In the genomic region with DNA sequence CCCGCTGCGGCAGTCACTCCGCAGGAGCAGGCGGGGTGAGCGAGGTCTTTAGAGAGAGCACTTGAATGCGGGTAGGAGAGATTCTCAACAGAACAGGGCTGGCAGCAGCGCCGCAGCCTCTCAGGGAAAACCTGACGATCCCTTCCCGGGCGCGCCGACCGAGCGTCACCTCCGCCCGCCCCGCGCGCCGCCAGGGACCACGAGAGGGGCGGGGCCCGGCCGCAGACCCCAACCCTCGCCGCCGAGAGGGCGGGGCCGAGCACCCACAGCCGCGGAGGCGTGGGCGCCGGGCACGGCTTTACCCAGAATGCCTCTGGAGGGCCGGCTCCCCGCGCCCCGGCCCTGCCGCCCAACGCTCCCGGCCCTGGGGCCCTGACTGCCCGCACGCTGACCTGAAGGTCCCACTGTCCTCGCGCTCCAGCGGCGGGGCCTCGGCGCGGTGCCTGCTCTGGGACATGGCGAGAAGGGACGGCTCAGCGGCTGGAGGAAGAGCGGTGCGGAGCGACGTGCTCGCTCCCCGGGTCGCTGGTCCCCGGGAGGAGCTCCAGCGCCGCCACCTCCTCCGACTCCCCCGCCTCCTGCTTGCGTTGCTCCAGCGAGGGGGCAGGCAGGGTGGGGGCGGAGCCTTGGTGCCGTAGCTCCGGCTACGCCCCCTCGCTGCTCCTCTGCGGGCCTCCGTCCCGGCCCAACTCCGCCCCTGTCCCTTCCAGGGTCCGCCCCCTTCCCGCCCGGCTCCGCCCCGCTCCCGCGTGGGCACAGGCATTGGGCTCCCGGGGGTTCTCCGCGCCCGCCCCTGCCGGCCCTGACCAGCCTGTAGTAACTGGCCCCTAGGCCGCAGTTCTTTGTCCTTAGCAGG, we compare ENCODE assay signal across 8 cellular contexts. TPM values are rescaled to one million over a fixed set of nuclear protein-coding genes. Genes with fewer than 3 reads are reported as not detected.
DNase-seq lines count a peak whose midpoint lies in the region; ATAC-seq and TF ChIP-seq lines count a peak whose summit lies in the region.

A gene with protein sequence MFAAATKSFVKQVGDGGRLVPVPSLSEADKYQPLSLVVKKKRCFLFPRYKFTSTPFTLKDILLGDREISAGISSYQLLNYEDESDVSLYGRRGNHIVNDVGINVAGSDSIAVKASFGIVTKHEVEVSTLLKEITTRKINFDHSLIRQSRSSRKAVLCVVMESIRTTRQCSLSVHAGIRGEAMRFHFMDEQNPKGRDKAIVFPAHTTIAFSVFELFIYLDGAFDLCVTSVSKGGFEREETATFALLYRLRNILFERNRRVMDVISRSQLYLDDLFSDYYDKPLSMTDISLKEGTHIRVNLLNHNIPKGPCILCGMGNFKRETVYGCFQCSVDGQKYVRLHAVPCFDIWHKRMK (plus strand): TSS at position 805 of the 856 bp plus-strand sequence. CDS start 2,032 bp downstream, outside the sequence.
A gene (minus strand): TSS at position 602 of the 856 bp plus-strand sequence. CDS start 145 bp downstream, at position 457.

- H3K36me3 ChIP-seq in kidney epithelial cell (ENCODE audit: control insufficient read depth, insufficient read depth, low read length): no peaks in the 10 kb centered on the region

- H3K4me3 ChIP-seq in kidney epithelial cell (ENCODE audit: low read depth, low read length): peak within 1 kb of the TSS; percentile 94

- no peak for TF ChIP-seq CTCF in kidney epithelial cell (IDR thresholded peaks at IDR 0.05; ENCODE audit: insufficient read depth, low read length, poor library complexity, severe bottlenecking)

- no peaks in the 10 kb centered on the region for H3K27me3 ChIP-seq in kidney epithelial cell (ENCODE audit: control insufficient read depth, insufficient read depth, low read length)

- peak; percentile 95 for TF ChIP-seq POLR2A in GM19193 (IDR thresholded peaks at IDR 0.05; ENCODE audit: extremely low read depth, insufficient read depth, insufficient read length)

- DNase-seq in Ammon's horn (ENCODE audit: low spot score) (peak; percentile 99), NCI-H460 (ENCODE audit: extremely low read depth, low read depth) (peak; percentile 96), cerebellum (ENCODE audit: low spot score) (peak; percentile 99), kidney epithelial cell (ENCODE audit: low read depth) (peak; percentile 82)
- DNase-seq in activated CD4-positive, alpha-beta T cell treated with anti-CD3 and anti-CD28 coated beads for 1 hour: peak; percentile 93
- DNase-seq in stimulated activated CD4-positive, alpha-beta T cell treated with anti-CD3 and anti-CD28 coated beads, Interleukin-15, amount 100 ng/mL, for 24 hours: peak; percentile 96

- ATAC-seq in HG03432 (IDR thresholded peaks at IDR 0.05; ENCODE audit: unreplicated experiment): peak; percentile 86

RNA-seq across cellular contexts. Expression of the first gene that starts in this region (rescaled TPM):
- total RNA-seq in NCI-H460 (2014; rRNA removed; shearing (Covaris generic)): 0.40 and 1.0 TPM in 2 replicates
- polyA plus RNA-seq in NCI-H460 (2014; cell fraction: nucleus; rRNA removed): 1.6 TPM in 2 replicates
- total RNA-seq in cerebellum: 3.3 TPM
- total RNA-seq in kidney epithelial cell: 2.7 and 3.8 TPM in 2 replicates

RNA-seq across cellular contexts. Expression of the second gene that starts in this region (rescaled TPM):
- 96.1 and 96.3 TPM in 2 replicates for total RNA-seq in NCI-H460 (2014; rRNA removed; shearing (Covaris generic))
- polyA plus RNA-seq in NCI-H460 (2014; cell fraction: nucleus; rRNA removed): 61.7 and 75.2 TPM in 2 replicates
- total RNA-seq in cerebellum (83.1 TPM), kidney epithelial cell (50.3 and 50.4 TPM in 2 replicates)

Comparison
In these comparisons a context has a peak if more than half of its experiments do, and no peak if none do; other contexts are left out.
1. Peak in every context shown above with its lines: DNase-seq, ATAC-seq and H3K4me3 ChIP-seq.